In the genomic region with DNA sequence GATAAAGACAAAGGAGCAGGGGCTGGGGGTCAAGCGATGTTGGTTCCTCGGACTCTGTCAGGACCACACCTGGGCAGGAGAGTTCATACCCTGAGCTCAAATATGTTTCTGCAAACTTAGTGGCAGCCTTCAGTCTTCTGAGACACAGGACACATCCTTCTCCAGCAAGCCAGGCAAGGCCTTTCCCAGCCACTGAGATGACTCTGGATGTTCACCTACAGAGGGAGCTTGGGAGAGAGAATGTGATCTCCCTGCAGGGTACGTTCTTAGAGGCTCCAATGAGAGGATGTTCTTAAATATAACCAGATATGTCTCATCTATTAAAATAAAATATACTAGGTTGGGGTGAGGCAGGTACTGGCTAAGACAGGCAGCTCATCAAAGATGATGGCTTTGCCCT, we compare ENCODE assay signal across 20 cellular contexts.
DNase-seq lines count a peak whose midpoint lies in the region; ATAC-seq and TF ChIP-seq lines count a peak whose summit lies in the region.
"Had no signal": no experiment of that assay in that cellular context is flagged by ENCODE, and none has a peak within 500 bp of the region (broad histone marks: within the 10 kb centered on the region; RNA-seq: fewer than 3 reads in every experiment).

No MANE protein-coding gene starts in this region.

- peak overlapping the region in 1 of 2 experiments; percentile 38; a peak in 2 of 5 replicates for H3K4me3 Mint-ChIP-seq in H9
- H3K4me3 Mint-ChIP-seq in WTC11, result peak overlapping the region; percentile 15; the same call in 1 of the 2 replicates
- H3K4me3 Mint-ChIP-seq in glutamatergic neuron (ENCODE audit: unreplicated experiment), result no peak overlapping the region
- no peak overlapping the region for H3K4me3 Mint-ChIP-seq in osteocyte (ENCODE audit: unreplicated experiment)
- H3K4me3 Mint-ChIP-seq in effector memory CD8-positive, alpha-beta T cell, result no peak overlapping the region
- H3K4me3 Mint-ChIP-seq in CD8-positive, alpha-beta memory T cell, result no peak overlapping the region
- H3K4me3 Mint-ChIP-seq: CD4-positive, CD25-positive, alpha-beta regulatory T cell; IgD-negative memory B cell had no signal

- WGBS in H9 (ENCODE audit: extremely low coverage, insufficient read length, low lambda C conversion rate), result no CpG with 5 or more reads among the region's 3 CpGs

- H3K9me3 Mint-ChIP-seq in H9 (no peaks in the 10 kb centered on the region), WTC11 (no peaks in the 10 kb centered on the region), glutamatergic neuron (ENCODE audit: unreplicated experiment) (peaks cover 3% of the 10 kb centered on the region), osteocyte (ENCODE audit: unreplicated experiment) (no peaks in the 10 kb centered on the region)
- peaks cover 4% of the 10 kb centered on the region in 2 donors for H3K9me3 Mint-ChIP-seq in effector memory CD8-positive, alpha-beta T cell
- H3K9me3 Mint-ChIP-seq in CD8-positive, alpha-beta memory T cell, result peaks cover 0 to 7% (median 0%) of the 10 kb centered on the region in 5 donors

- H4K20me1 ChIP-seq in H9 (ENCODE audit: control insufficient read depth, insufficient read depth, insufficient read length), result no peaks in the 10 kb centered on the region
- H4K20me1 ChIP-seq in osteoblast (ENCODE audit: insufficient read depth, low read length), result no peaks in the 10 kb centered on the region

- H3K4me1 Mint-ChIP-seq in H9, result peaks cover 24 to 25% of the 10 kb centered on the region in 2 experiments
- H3K4me1 Mint-ChIP-seq in WTC11, result peaks cover 37% of the 10 kb centered on the region
- H3K4me1 Mint-ChIP-seq in glutamatergic neuron (ENCODE audit: low read depth, unreplicated experiment), result peaks cover 2% of the 10 kb centered on the region
- H3K4me1 Mint-ChIP-seq in osteocyte (ENCODE audit: unreplicated experiment), result no peaks in the 10 kb centered on the region
- H3K4me1 Mint-ChIP-seq in effector memory CD8-positive, alpha-beta T cell (ENCODE audit: low read depth in 2 of 2), result no peaks in the 10 kb centered on the region
- no peaks in the 10 kb centered on the region for H3K4me1 Mint-ChIP-seq in CD8-positive, alpha-beta memory T cell
- H3K4me1 Mint-ChIP-seq: CD4-positive, CD25-positive, alpha-beta regulatory T cell; IgD-negative memory B cell had no signal

- no peak overlapping the region for H2BK12ac ChIP-seq in H9 (ENCODE audit: insufficient read length, low read depth, low read length)

- H3K14ac ChIP-seq in H9 (ENCODE audit: insufficient read depth, low read length), result no peak overlapping the region

- H3K4me3 ChIP-seq in osteoblast (ENCODE audit: insufficient read depth, low read length), result no peak overlapping the region
- no peak overlapping the region for H3K4me3 ChIP-seq in CD8-positive, alpha-beta memory T cell (ENCODE audit: low read length)

- H3K23ac ChIP-seq in H9 (ENCODE audit: insufficient read length, low read depth, low read length), result no peak overlapping the region

- DNase-seq in H9 (peak; percentile 52), WTC11 (ENCODE audit: low spot score) (no peak), glutamatergic neuron (no peak), osteocyte (ENCODE audit: extremely low spot score, unreplicated experiment) (peak; percentile 21), osteoblast (ENCODE audit: insufficient read length, low spot score, missing footprints) (no peak)
- DNase-seq in effector memory CD8-positive, alpha-beta T cell, result no peak
- DNase-seq in CD8-positive, alpha-beta memory T cell, result no peak
- DNase-seq: ACHN; BE2C; C1 segment of cervical spinal cord; Caco-2; CD4-positive, CD25-positive, alpha-beta regulatory T cell; DMS79; GDM1; GOT3; HCEC 1CT; KBM-7 had no signal

- peaks cover 10% of the 10 kb centered on the region for H3K27me3 Mint-ChIP-seq in H9 (ENCODE audit: low read depth)
- H3K27me3 Mint-ChIP-seq in WTC11 (ENCODE audit: low read depth), result no peaks in the 10 kb centered on the region; the same call in 1 of the 2 replicates
- H3K27me3 Mint-ChIP-seq in glutamatergic neuron (ENCODE audit: unreplicated experiment), result peaks cover 4% of the 10 kb centered on the region
- H3K27me3 Mint-ChIP-seq in osteocyte (ENCODE audit: unreplicated experiment), result peaks cover 13% of the 10 kb centered on the region
- H3K27me3 Mint-ChIP-seq in effector memory CD8-positive, alpha-beta T cell, result peaks cover 5 to 15% of the 10 kb centered on the region in 2 donors
- H3K27me3 Mint-ChIP-seq in CD8-positive, alpha-beta memory T cell, result peaks cover 8 to 12% of the 10 kb centered on the region in 2 donors
- H3K27me3 Mint-ChIP-seq: CD4-positive, CD25-positive, alpha-beta regulatory T cell had no signal

- POLR2A ChIA-PET in WTC11 (lab: Charles Lee), result no interaction called here
- POLR2A ChIA-PET in CD8-positive, alpha-beta memory T cell (lab: Charles Lee), result no interaction called here

- H2AFZ ChIP-seq in H9 (ENCODE audit: low read length) (no peak overlapping the region), osteoblast (ENCODE audit: low read length) (no peak overlapping the region)

- no peak overlapping the region for H3K18ac ChIP-seq in H9 (ENCODE audit: insufficient read length, low read depth, low read length)

- no peak overlapping the region for H3K4me2 ChIP-seq in H9 (ENCODE audit: insufficient read depth, insufficient read length, low read length)
- no peak overlapping the region for H3K4me2 ChIP-seq in osteoblast (ENCODE audit: insufficient read depth, low read length)

- H2BK15ac ChIP-seq in H9 (ENCODE audit: low read depth, low read length), result no peak overlapping the region

- CTCF ChIA-PET in WTC11 (lab: Charles Lee), result interaction anchor here (0.8 to 3.1 kb wide), 11 partner anchors 8 to 765 kb away, joined by 3 to 23 read pairs (median 6); no protein-coding TSS in a partner anchor
- CTCF ChIA-PET in CD8-positive, alpha-beta memory T cell (lab: Charles Lee), result no interaction called here

- no peak overlapping the region for H3T11ph ChIP-seq in H9 (ENCODE audit: low read length)

- no peaks in the 10 kb centered on the region for H3K36me3 ChIP-seq in osteoblast (ENCODE audit: insufficient read depth, low read length)
- no peaks in the 10 kb centered on the region for H3K36me3 ChIP-seq in CD8-positive, alpha-beta memory T cell (ENCODE audit: insufficient read depth, low read length)
- H3K36me3 ChIP-seq: BE2C had no signal

- no peak overlapping the region for H3K56ac ChIP-seq in H9 (ENCODE audit: insufficient read length, low read depth, low read length)

- H3K27ac Mint-ChIP-seq in H9, result peak overlapping the region in 1 of 3 experiments; percentile 94; a peak in 2 of 7 replicates
- no peak overlapping the region for H3K27ac Mint-ChIP-seq in WTC11
- H3K27ac Mint-ChIP-seq in glutamatergic neuron (ENCODE audit: unreplicated experiment), result peak overlapping the region; percentile 22
- no peak overlapping the region for H3K27ac Mint-ChIP-seq in osteocyte (ENCODE audit: unreplicated experiment)
- no peak overlapping the region for H3K27ac Mint-ChIP-seq in effector memory CD8-positive, alpha-beta T cell
- no peak overlapping the region for H3K27ac Mint-ChIP-seq in CD8-positive, alpha-beta memory T cell
- H3K27ac Mint-ChIP-seq: CD4-positive, CD25-positive, alpha-beta regulatory T cell; IgD-negative memory B cell had no signal

- H4K5ac ChIP-seq in H9 (ENCODE audit: insufficient read length, low read depth, low read length), result no peak overlapping the region

- no peaks in the 10 kb centered on the region for H3K23me2 ChIP-seq in H9 (ENCODE audit: insufficient read length, low read depth, low read length, poor library complexity, severe bottlenecking)

- H3K79me2 ChIP-seq in H9 (ENCODE audit: insufficient read depth, low read length) (no peaks in the 10 kb centered on the region), osteoblast (ENCODE audit: insufficient read depth, low read length) (no peaks in the 10 kb centered on the region)

- no peak overlapping the region for H2BK20ac ChIP-seq in H9 (ENCODE audit: low read depth, low read length, poor library complexity, severe bottlenecking)

- H2BK120ac ChIP-seq in H9 (ENCODE audit: low read depth, low read length, poor library complexity, severe bottlenecking), result no peak overlapping the region

- H2AK5ac ChIP-seq in H9 (ENCODE audit: insufficient read length, low read length), result no peak overlapping the region

- H3K9me3 ChIP-seq in H9 (ENCODE audit: control insufficient read depth, low read depth, low read length), result no peaks in the 10 kb centered on the region
- H3K9me3 ChIP-seq in osteoblast (ENCODE audit: low read depth, low read length), result no peaks in the 10 kb centered on the region
- no peaks in the 10 kb centered on the region for H3K9me3 ChIP-seq in CD8-positive, alpha-beta memory T cell (ENCODE audit: low read length)
- H3K9me3 ChIP-seq: BE2C, Caco-2 had no signal

- H3K4ac ChIP-seq in H9 (ENCODE audit: low read depth, low read length), result no peak overlapping the region

- H3K27ac ChIP-seq in H9 (ENCODE audit: insufficient read length, low read depth, low read length), result no peak overlapping the region
- no peak overlapping the region for H3K27ac ChIP-seq in osteoblast (ENCODE audit: low read depth, low read length)
- no peak overlapping the region for H3K27ac ChIP-seq in CD8-positive, alpha-beta memory T cell (ENCODE audit: low read depth, low read length)
- H3K27ac ChIP-seq: HL-60 had no signal

- H2BK5ac ChIP-seq in H9 (ENCODE audit: insufficient read length, low read length), result no peak overlapping the region

- H3K79me1 ChIP-seq in H9 (ENCODE audit: insufficient read depth, low read depth, low read length, poor library complexity, severe bottlenecking), result no peaks in the 10 kb centered on the region

- TF ChIP-seq CTCF in H9 (conservative IDR thresholded peaks at IDR 0.05) (peak; percentile 41; the same call in 2 of the 3 replicates), WTC11 (IDR thresholded peaks at IDR 0.05) (no peak), glutamatergic neuron (IDR thresholded peaks at IDR 0.05; ENCODE audit: partially characterized antibody, unreplicated experiment) (no peak), osteocyte (IDR thresholded peaks at IDR 0.05) (no peak), osteoblast (IDR thresholded peaks at IDR 0.05; ENCODE audit: extremely low read depth, low read depth, low read length) (no peak)

- H3K4me1 ChIP-seq in H9 (ENCODE audit: insufficient read depth, low read length), result peaks cover 8% of the 10 kb centered on the region; the same call in 1 of the 2 replicates
- H3K4me1 ChIP-seq in osteoblast (ENCODE audit: insufficient read depth, low read length), result no peaks in the 10 kb centered on the region
- H3K4me1 ChIP-seq in CD8-positive, alpha-beta memory T cell (ENCODE audit: insufficient read depth, low read length), result no peaks in the 10 kb centered on the region
- H3K4me1 ChIP-seq: BE2C, Caco-2 had no signal

- no peak overlapping the region for H4K8ac ChIP-seq in H9 (replicated peaks; ENCODE audit: insufficient read length, low read depth, low read length)

- H3K36me3 Mint-ChIP-seq in H9 (ENCODE audit: insufficient read depth in 1 of 3, low read depth in 3 of 3) (no peaks in the 10 kb centered on the region), WTC11 (no peaks in the 10 kb centered on the region), glutamatergic neuron (ENCODE audit: unreplicated experiment) (no peaks in the 10 kb centered on the region), osteocyte (ENCODE audit: unreplicated experiment) (no peaks in the 10 kb centered on the region)
- H3K36me3 Mint-ChIP-seq in effector memory CD8-positive, alpha-beta T cell (ENCODE audit: insufficient read depth), result peaks cover 2% of the 10 kb centered on the region
- no peaks in the 10 kb centered on the region for H3K36me3 Mint-ChIP-seq in CD8-positive, alpha-beta memory T cell
- H3K36me3 Mint-ChIP-seq: CD4-positive, CD25-positive, alpha-beta regulatory T cell; IgD-negative memory B cell had no signal

- H3K27me3 ChIP-seq in H9 (ENCODE audit: insufficient read depth, low read length) (no peaks in the 10 kb centered on the region), osteoblast (ENCODE audit: insufficient read depth, low read length) (peaks cover 12% of the 10 kb centered on the region)
- no peaks in the 10 kb centered on the region for H3K27me3 ChIP-seq in CD8-positive, alpha-beta memory T cell (ENCODE audit: insufficient read depth, low read length, poor library complexity, severe bottlenecking)
- H3K27me3 ChIP-seq: BE2C had no signal

- H3K9ac ChIP-seq in H9 (ENCODE audit: extremely low read depth, insufficient read length, low read length), result no peak overlapping the region

- peak; percentile 70 for ATAC-seq in WTC11
- ATAC-seq in effector memory CD8-positive, alpha-beta T cell (replicated peaks), result no peak
- ATAC-seq: HepG2 had no signal

- no peak overlapping the region for H4K91ac ChIP-seq in H9 (ENCODE audit: insufficient read length, low read depth, low read length)

Comparison
In these comparisons a context has a peak if more than half of its experiments do, and no peak if none do; other contexts are left out.
1. DNase-seq: peak in H9 (single experiment) and osteocyte (single experiment); none in WTC11 (single experiment), glutamatergic neuron (single experiment), osteoblast (single experiment), effector memory CD8-positive, alpha-beta T cell (0 of 3) and CD8-positive, alpha-beta memory T cell (0 of 5).